Comparison of ENCODE assay signal across 11 cellular contexts in the genomic region with DNA sequence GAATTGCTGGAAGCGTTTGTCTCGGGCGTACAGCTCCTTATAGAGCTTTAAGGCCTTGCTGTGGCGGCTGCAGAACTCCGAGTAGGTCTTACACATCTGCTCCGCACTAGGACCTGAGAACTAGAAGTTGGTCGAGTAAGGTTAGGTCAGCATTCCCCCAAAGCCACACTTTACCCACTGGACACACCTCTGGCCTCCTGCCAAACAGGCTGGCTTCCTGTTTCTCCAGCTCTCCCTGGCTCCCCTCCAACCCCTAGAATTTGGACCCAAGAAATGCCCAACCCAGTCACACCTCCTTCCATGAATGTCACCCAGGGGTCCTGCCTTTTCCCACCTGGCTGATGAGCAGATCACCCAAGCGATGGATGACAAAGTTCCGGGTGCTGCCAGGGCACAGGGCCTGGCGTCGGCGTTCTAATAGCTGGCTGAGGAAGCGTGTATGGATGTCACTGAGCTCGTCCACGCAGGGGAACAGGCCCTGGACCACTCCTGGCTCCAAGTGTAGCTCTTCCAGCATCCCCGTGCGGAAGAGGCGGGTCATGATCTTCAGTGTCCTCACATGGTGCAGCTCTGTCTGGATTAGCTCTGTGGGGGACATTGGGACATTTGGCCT. TPM values are rescaled to one million over a fixed set of nuclear protein-coding genes. Genes with fewer than 3 reads are reported as not detected.
A peak's percentile ranks its signal among the peaks of the same experiment; 100 is the strongest.
DNase-seq lines count a peak whose midpoint lies in the region; ATAC-seq, FAIRE-seq and TF ChIP-seq lines count a peak whose summit lies in the region.
"Had no signal": no experiment of that assay in that cellular context is flagged by ENCODE, and none has a peak within 500 bp of the region (broad histone marks: within the 10 kb centered on the region; RNA-seq: fewer than 3 reads in every experiment).

No MANE protein-coding gene starts in this region.

- peaks cover 91% of the 10 kb centered on the region for H3K36me3 ChIP-seq in endodermal cell (ENCODE audit: control insufficient read depth, insufficient read depth, low read length)

- H3K27me3 Mint-ChIP-seq in endodermal cell (ENCODE audit: insufficient read depth), result no peaks in the 10 kb centered on the region
- H3K27me3 Mint-ChIP-seq in naive thymus-derived CD8-positive, alpha-beta T cell, result no peaks in the 10 kb centered on the region

- H3K27me3 ChIP-seq in endodermal cell (ENCODE audit: control insufficient read depth, insufficient read depth, low read length, poor library complexity, severe bottlenecking), result no peaks in the 10 kb centered on the region

- H3K4me1 ChIP-seq in endodermal cell (ENCODE audit: control insufficient read depth, insufficient read depth, low read length), result peaks cover 27% of the 10 kb centered on the region

- WGBS in endodermal cell (ENCODE audit: insufficient coverage in 1 of 2, insufficient read length in 1 of 2), 2 experiments, result 97% methylated on average over 15 to 18 of the region's 18 CpGs

- peak overlapping the region; percentile 85 for H3K27ac Mint-ChIP-seq in endodermal cell
- peak overlapping the region in 6 of 10 donors; percentile 36 to 77 (median 62) for H3K27ac Mint-ChIP-seq in naive thymus-derived CD8-positive, alpha-beta T cell

- no peaks in the 10 kb centered on the region for H3K9me3 Mint-ChIP-seq in endodermal cell
- H3K9me3 Mint-ChIP-seq in naive thymus-derived CD8-positive, alpha-beta T cell, result no peaks in the 10 kb centered on the region
- H3K9me3 Mint-ChIP-seq: activated T-cell treated with anti-CD3 and anti-CD28 coated beads, Interleukin-2, amount 50 U/mL, for 72 hours had no signal

- DNase-seq in ACHN (peak; percentile 41), RCC 7860 (ENCODE audit: low spot score) (peak; percentile 63), endodermal cell (no peak), AG08396 (ENCODE audit: low spot score) (no peak), NCI-H1092 treated with DMSO at 0.1 percent for 48 hours (lab: John Stamatoyannopoulos, UW) (no peak), NCI-H82 treated with DMSO at 0.1 percent for 48 hours (lab: John Stamatoyannopoulos, UW; ENCODE audit: unreplicated experiment) (no peak), SHP77 (lab: John Stamatoyannopoulos, UW) (no peak)
- peak in 1 of 10 donors; percentile 26 for DNase-seq in naive thymus-derived CD8-positive, alpha-beta T cell
- DNase-seq: activated T-cell treated with anti-CD3 and anti-CD28 coated beads, Interleukin-2, amount 50 U/mL, for 72 hours had no signal

- H3K36me3 Mint-ChIP-seq in endodermal cell (ENCODE audit: low read depth), result peaks cover 78% of the 10 kb centered on the region
- peaks cover 0 to 87% (median 6%) of the 10 kb centered on the region in 3 donors for H3K36me3 Mint-ChIP-seq in naive thymus-derived CD8-positive, alpha-beta T cell

- H3K27ac ChIP-seq in endodermal cell (ENCODE audit: low read depth, low read length), result no peak overlapping the region

- no peak for ATAC-seq in naive thymus-derived CD8-positive, alpha-beta T cell

- peaks cover 17% of the 10 kb centered on the region for H3K4me1 Mint-ChIP-seq in endodermal cell
- H3K4me1 Mint-ChIP-seq in naive thymus-derived CD8-positive, alpha-beta T cell, result peaks cover 21 to 57% (median 35%) of the 10 kb centered on the region in 4 donors

- H3K9me3 ChIP-seq in endodermal cell (ENCODE audit: control insufficient read depth, low read length), result no peaks in the 10 kb centered on the region

- H3K4me3 ChIP-seq in endodermal cell (ENCODE audit: low read length), result no peak overlapping the region

- no peak overlapping the region for H3K9ac ChIP-seq in endodermal cell (ENCODE audit: extremely low read depth, low read length, poor library complexity, severe bottlenecking)

- no peak for TF ChIP-seq CTCF in endodermal cell (conservative IDR thresholded peaks at IDR 0.05)

- peak; percentile 31 for FAIRE-seq in RCC 7860 (lab: Jason Lieb, UNC)

- POLR2A ChIA-PET in naive thymus-derived CD8-positive, alpha-beta T cell (lab: Charles Lee), result interaction anchor here (0.8 to 31.8 kb wide), 2 partner anchors 15 to 21 kb away, joined by 3 to 612 read pairs; partner anchors contain the start of gene ARHGEF2

- in situ Hi-C loops in ACHN (cut with HindIII; ENCODE audit: low pct_ligation_motif_present, low pct_unique_long_range_greater_than_20kb, low sequenced_read_pairs), result no loop called here

- no peak overlapping the region for H3K4me3 Mint-ChIP-seq in endodermal cell
- no peak overlapping the region for H3K4me3 Mint-ChIP-seq in naive thymus-derived CD8-positive, alpha-beta T cell
- H3K4me3 Mint-ChIP-seq: activated T-cell treated with anti-CD3 and anti-CD28 coated beads, Interleukin-2, amount 50 U/mL, for 72 hours had no signal

RNA-seq across cellular contexts. Expression of gene ARHGEF2, which starts 15.6 kb away (rescaled TPM):
- total RNA-seq in endodermal cell, result 100 to 1,000 TPM; 134 to 147 TPM
- 80.1 TPM for polyA plus RNA-seq in endodermal cell (2013, experiment 1 of 2)
- polyA plus RNA-seq in endodermal cell (2013, experiment 2 of 2), result 71.9 TPM
- 100 to 1,000 TPM; 204 to 210 TPM for total RNA-seq in naive thymus-derived CD8-positive, alpha-beta T cell
- 10 to 100 TPM; 13.8 to 22.0 (median 15.8) TPM for polyA plus RNA-seq in naive thymus-derived CD8-positive, alpha-beta T cell

RNA-seq across cellular contexts. Expression of gene RXFP4, which starts 21.3 kb away (rescaled TPM):
- total RNA-seq in endodermal cell, result not detected
- polyA plus RNA-seq in endodermal cell (2013, experiment 1 of 2), result not detected
- polyA plus RNA-seq in endodermal cell (2013, experiment 2 of 2), result not detected
- not detected for total RNA-seq in naive thymus-derived CD8-positive, alpha-beta T cell
- under 1 TPM in 1 of 3 donors, not detected in 2; 0.46 TPM for polyA plus RNA-seq in naive thymus-derived CD8-positive, alpha-beta T cell
- total RNA-seq: activated T-cell treated with anti-CD3 and anti-CD28 coated beads, Interleukin-2, amount 50 U/mL, for 72 hours; occipital lobe had no signal
- polyA plus RNA-seq: BJ had no signal

RNA-seq across cellular contexts. Expression of gene KHDC4, which starts 28.5 kb away (rescaled TPM):
- 10 to 100 TPM; 67.7 to 76.2 TPM for total RNA-seq in endodermal cell
- polyA plus RNA-seq in endodermal cell (2013, experiment 1 of 2), result 46.7 TPM
- 39.0 TPM for polyA plus RNA-seq in endodermal cell (2013, experiment 2 of 2)
- 100 to 1,000 TPM; 109 to 110 TPM for total RNA-seq in naive thymus-derived CD8-positive, alpha-beta T cell
- polyA plus RNA-seq in naive thymus-derived CD8-positive, alpha-beta T cell, result 1 to 10 TPM; 5.0 to 7.2 (median 6.5) TPM

RNA-seq across cellular contexts. Expression of gene RIT1, which starts 51.6 kb away (rescaled TPM):
- 10 to 100 TPM; 26.0 to 39.2 TPM for total RNA-seq in endodermal cell
- 24.9 TPM for polyA plus RNA-seq in endodermal cell (2013, experiment 1 of 2)
- polyA plus RNA-seq in endodermal cell (2013, experiment 2 of 2), result 29.0 TPM
- total RNA-seq in naive thymus-derived CD8-positive, alpha-beta T cell, result 10 to 100 TPM; 39.2 to 42.5 TPM
- polyA plus RNA-seq in naive thymus-derived CD8-positive, alpha-beta T cell, result 10 to 100 TPM; 16.4 to 18.0 (median 17.0) TPM

RNA-seq across cellular contexts. Expression of gene SSR2, which starts 58.0 kb away (rescaled TPM):
- 100 to 1,000 TPM; 193 TPM for total RNA-seq in endodermal cell
- polyA plus RNA-seq in endodermal cell (2013, experiment 1 of 2), result 299 TPM
- 274 TPM for polyA plus RNA-seq in endodermal cell (2013, experiment 2 of 2)
- 100 to 1,000 TPM; 199 to 218 TPM for total RNA-seq in naive thymus-derived CD8-positive, alpha-beta T cell
- polyA plus RNA-seq in naive thymus-derived CD8-positive, alpha-beta T cell, result 100 to 1,000 TPM; 345 to 396 (median 347) TPM

Comparison
In these comparisons a context has a peak if more than half of its experiments do, and no peak if none do; other contexts are left out.
1. DNase-seq: peak in ACHN (single experiment) and RCC 7860 (single experiment); none in endodermal cell (single experiment), AG08396 (single experiment), NCI-H1092 treated with DMSO at 0.1 percent for 48 hours (single experiment), NCI-H82 treated with DMSO at 0.1 percent for 48 hours (single experiment) and SHP77 (0 of 2).